Comparison of ENCODE assay signal across 26 cellular contexts in genomic region chr7:123285076-123285700, GRCh38.
DNase-seq lines count a peak whose midpoint lies in the region; ATAC-seq and TF ChIP-seq lines count a peak whose summit lies in the region.
"Had no signal": no experiment of that assay in that cellular context is flagged by ENCODE, and none has a peak within 500 bp of the region (broad histone marks: within the 10 kb centered on the region; RNA-seq: fewer than 3 reads in every experiment).

No MANE protein-coding gene starts in this region.

- TF ChIP-seq CTCF in NB4 (IDR thresholded peaks at IDR 0.05; ENCODE audit: low read depth, low read length) (peak; percentile 4), endothelial cell (IDR thresholded peaks at IDR 0.05; ENCODE audit: unreplicated experiment) (peak; percentile 8)

- DNase-seq in DMS53 (lab: John Stamatoyannopoulos, UW), result peak; percentile 18
- DNase-seq in DMS53 treated with DMSO at 0.1 percent for 48 hours (lab: John Stamatoyannopoulos, UW; ENCODE audit: unreplicated experiment), result no peak
- peak; percentile 11 for DNase-seq in NB4 (ENCODE audit: low read depth)
- peak; percentile 7 for DNase-seq in endothelial cell (ENCODE audit: low spot score)
- DNase-seq in caudate nucleus (lab: John Stamatoyannopoulos, UW), result no peak
- DNase-seq in foreskin melanocyte, result no peak
- DNase-seq: activated CD4-positive, alpha-beta T cell treated with anti-CD3 and anti-CD28 coated beads, Interleukin-2, amount 10 ng/mL, durations not matched to agents 7 days and 5 days; activated CD8-positive, alpha-beta memory T cell treated with anti-CD3 and anti-CD28 coated beads, Interleukin-2, amount 10 ng/mL, durations not matched to agents 7 days and 5 days; activated naive CD4-positive, alpha-beta T cell treated with anti-CD3 and anti-CD28 coated beads, Interleukin-2, amount 50 U/mL, for 16 hours; amygdala; colonic mucosa; effector memory CD8-positive, alpha-beta T cell; esophagus squamous epithelium; KG1; left cardiac atrium; NCI-H1694 treated with DMSO at 0.1 percent for 48 hours; NCI-H2171 treated with DMSO at 0.1 percent for 48 hours; NCI-H524 treated with DMSO at 0.1 percent for 48 hours; stimulated activated CD4-positive, alpha-beta T cell treated with anti-CD3 and anti-CD28 coated beads, Interleukin-1b, Interleukin-23, amount 100 ng/mL, for 48 hours; trophoblast cell had no signal

- no peak overlapping the region for H3K27ac Mint-ChIP-seq in endothelial cell (ENCODE audit: unreplicated experiment)
- H3K27ac Mint-ChIP-seq: activated CD4-positive, alpha-beta T cell treated with anti-CD3 and anti-CD28 coated beads, Interleukin-2, amount 10 ng/mL, durations not matched to agents 7 days and 5 days; activated CD8-positive, alpha-beta memory T cell treated with anti-CD3 and anti-CD28 coated beads, Interleukin-2, amount 10 ng/mL, durations not matched to agents 7 days and 5 days; B cell; effector memory CD8-positive, alpha-beta T cell; memory B cell had no signal

- no peak overlapping the region for H3K27ac ChIP-seq in caudate nucleus (ENCODE audit: low read depth, low read length)
- H3K27ac ChIP-seq: colonic mucosa, esophagus squamous epithelium, skin epidermis had no signal

- no peak overlapping the region for H3K4me3 ChIP-seq in NB4 (ENCODE audit: low read depth, low read length)
- H3K4me3 ChIP-seq: colonic mucosa, esophagus squamous epithelium, skin epidermis had no signal

- H3K36me3 Mint-ChIP-seq in endothelial cell (ENCODE audit: low read depth, unreplicated experiment), result no peaks in the 10 kb centered on the region
- H3K36me3 Mint-ChIP-seq: activated CD8-positive, alpha-beta memory T cell treated with anti-CD3 and anti-CD28 coated beads, Interleukin-2, amount 10 ng/mL, durations not matched to agents 7 days and 5 days; memory B cell had no signal

- H3K4me3 Mint-ChIP-seq in endothelial cell (ENCODE audit: unreplicated experiment), result no peak overlapping the region
- H3K4me3 Mint-ChIP-seq: activated CD4-positive, alpha-beta T cell treated with anti-CD3 and anti-CD28 coated beads, Interleukin-2, amount 10 ng/mL, durations not matched to agents 7 days and 5 days; activated CD8-positive, alpha-beta memory T cell treated with anti-CD3 and anti-CD28 coated beads, Interleukin-2, amount 10 ng/mL, durations not matched to agents 7 days and 5 days; B cell; effector memory CD8-positive, alpha-beta T cell; memory B cell had no signal

- no peaks in the 10 kb centered on the region for H3K4me1 Mint-ChIP-seq in endothelial cell (ENCODE audit: unreplicated experiment)
- H3K4me1 Mint-ChIP-seq: activated CD4-positive, alpha-beta T cell treated with anti-CD3 and anti-CD28 coated beads, Interleukin-2, amount 10 ng/mL, durations not matched to agents 7 days and 5 days; activated CD8-positive, alpha-beta memory T cell treated with anti-CD3 and anti-CD28 coated beads, Interleukin-2, amount 10 ng/mL, durations not matched to agents 7 days and 5 days; B cell; memory B cell had no signal

- no peaks in the 10 kb centered on the region for H3K9me3 Mint-ChIP-seq in endothelial cell (ENCODE audit: unreplicated experiment)

- no peak for TF ChIP-seq POLR2A in NB4 (IDR thresholded peaks at IDR 0.05; ENCODE audit: extremely low read depth, insufficient read length)

- H3K27me3 Mint-ChIP-seq in endothelial cell (ENCODE audit: unreplicated experiment), result no peaks in the 10 kb centered on the region
- H3K27me3 Mint-ChIP-seq: activated CD4-positive, alpha-beta T cell treated with anti-CD3 and anti-CD28 coated beads, Interleukin-2, amount 10 ng/mL, durations not matched to agents 7 days and 5 days; activated CD8-positive, alpha-beta memory T cell treated with anti-CD3 and anti-CD28 coated beads, Interleukin-2, amount 10 ng/mL, durations not matched to agents 7 days and 5 days; B cell; effector memory CD8-positive, alpha-beta T cell; memory B cell had no signal

- ATAC-seq in GM21528 (IDR thresholded peaks at IDR 0.05; ENCODE audit: low FRiP score, unreplicated experiment) (no peak), GM18511 (IDR thresholded peaks at IDR 0.05; ENCODE audit: unreplicated experiment) (no peak)
- ATAC-seq: activated CD8-positive, alpha-beta memory T cell treated with anti-CD3 and anti-CD28 coated beads, Interleukin-2, amount 10 ng/mL, durations not matched to agents 7 days and 5 days; effector memory CD8-positive, alpha-beta T cell; left cardiac atrium; SK-N-SH treated with all-trans-retinoic acid at 6 μM for 48 hours had no signal

Comparison
In these comparisons a context has a peak if more than half of its experiments do, and no peak if none do; other contexts are left out.
1. DNase-seq: peak in DMS53 (single experiment), NB4 (single experiment) and endothelial cell (single experiment); none in DMS53 treated with DMSO at 0.1 percent for 48 hours (single experiment), caudate nucleus (0 of 61) and foreskin melanocyte (single experiment).